ENCODE assay signal across 8 cellular contexts in the genomic region with DNA sequence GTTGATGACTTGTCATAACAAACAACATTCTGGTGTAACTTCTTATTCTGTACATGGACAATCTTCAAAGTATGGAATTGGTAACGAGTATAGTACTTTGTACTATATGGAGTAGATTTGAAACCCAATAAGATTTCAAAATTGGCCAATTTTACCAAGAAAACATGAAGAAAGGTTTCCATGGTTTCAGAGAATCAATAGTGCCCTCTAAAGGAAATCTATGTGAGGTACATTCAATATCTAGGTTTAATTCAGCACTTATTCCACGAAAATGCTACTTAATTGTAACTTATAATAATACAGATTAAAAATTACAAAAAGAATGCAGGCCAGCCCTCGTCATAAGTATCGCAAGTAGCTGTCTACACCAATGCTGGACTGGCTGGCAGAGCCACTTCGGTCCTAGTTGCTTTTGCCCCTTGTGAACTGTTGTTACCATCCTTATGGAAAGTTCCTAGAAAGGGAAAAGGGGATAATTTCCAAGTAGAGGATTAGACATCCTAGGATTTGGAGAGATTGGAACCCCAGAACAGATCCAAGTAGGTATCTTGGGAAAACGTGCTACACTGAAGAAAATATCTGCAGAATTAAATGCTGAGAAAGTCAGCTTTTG.
DNase-seq lines count a peak whose midpoint lies in the region; ATAC-seq and TF ChIP-seq lines count a peak whose summit lies in the region.

No MANE protein-coding gene starts in this region.

- H3K36me3 ChIP-seq in SK-N-SH (replicated peaks in 1 of 2; ENCODE audit: control insufficient read depth in 1 of 2, insufficient read depth in 2 of 2, low read length in 1 of 2) = no peaks in the 10 kb centered on the region
- H3K36me3 ChIP-seq in upper lobe of right lung = no peaks in the 10 kb centered on the region

- no peaks in the 10 kb centered on the region for H3K79me2 ChIP-seq in SK-N-SH (ENCODE audit: insufficient read depth)

- no peak overlapping the region for H3K27ac Mint-ChIP-seq in natural killer cell treated with Interleukin-12 subunit alpha and Interleukin-12 subunit beta and Interleukin-15 and Interleukin-18, amount 100 ng/mL, for 72 hours

- ATAC-seq in HG02678 (IDR thresholded peaks at IDR 0.05; ENCODE audit: unreplicated experiment) (peak; percentile 51), upper lobe of right lung (peak; percentile 42), GM19455 (IDR thresholded peaks at IDR 0.05; ENCODE audit: unreplicated experiment) (no peak)
- ATAC-seq in natural killer cell treated with Interleukin-12 subunit alpha and Interleukin-12 subunit beta and Interleukin-15 and Interleukin-18, amount 100 ng/mL, for 72 hours = no peak

- no peak overlapping the region for H3K9ac ChIP-seq in SK-N-SH

- H3K9me3 Mint-ChIP-seq in natural killer cell treated with Interleukin-12 subunit alpha and Interleukin-12 subunit beta and Interleukin-15 and Interleukin-18, amount 100 ng/mL, for 72 hours = no peaks in the 10 kb centered on the region

- H2AFZ ChIP-seq in SK-N-SH (ENCODE audit: low read depth) = no peak overlapping the region

- no peaks in the 10 kb centered on the region for H4K20me1 ChIP-seq in SK-N-SH (ENCODE audit: insufficient read depth)

- H3K4me1 ChIP-seq in SK-N-SH (ENCODE audit: control insufficient read depth in 1 of 2, insufficient read depth in 2 of 2, low read depth in 1 of 2, low read length in 1 of 2) (peaks cover 0 to 14% of the 10 kb centered on the region in 2 experiments), upper lobe of right lung (no peaks in the 10 kb centered on the region)

- no peaks in the 10 kb centered on the region for H3K9me3 ChIP-seq in SK-N-SH
- H3K9me3 ChIP-seq in upper lobe of right lung = no peaks in the 10 kb centered on the region

- intact Hi-C loops in upper lobe of right lung (cut with DNase I) = no loop called here

- TF ChIP-seq EP300 in SK-N-SH (IDR thresholded peaks at IDR 0.05; ENCODE audit: borderline replicate concordance in 1 of 2, low read depth in 1 of 2, low read length in 1 of 2) = no peak

- TF ChIP-seq CTCF in SK-N-SH (IDR thresholded peaks at IDR 0.05) = peak; percentile 64
- peak; percentile 60 for TF ChIP-seq CTCF in upper lobe of right lung (IDR thresholded peaks at IDR 0.05)

- H3K4me1 Mint-ChIP-seq in natural killer cell treated with Interleukin-12 subunit alpha and Interleukin-12 subunit beta and Interleukin-15 and Interleukin-18, amount 100 ng/mL, for 72 hours (ENCODE audit: low read depth in 2 of 2) = no peaks in the 10 kb centered on the region

- 2% methylated on average over 6 of the region's 6 CpGs for WGBS in SK-N-SH (ENCODE audit: low lambda C conversion rate)

- TF ChIP-seq RAD21 in SK-N-SH (IDR thresholded peaks at IDR 0.05; ENCODE audit: low read length) = peak; percentile 86

- POLR2A ChIA-PET in SK-N-SH (lab: Yijun Ruan, JAX) = no interaction called here

- H3K27me3 Mint-ChIP-seq in natural killer cell treated with Interleukin-12 subunit alpha and Interleukin-12 subunit beta and Interleukin-15 and Interleukin-18, amount 100 ng/mL, for 72 hours = peaks cover 0 to 5% of the 10 kb centered on the region in 2 donors

- H3K27ac ChIP-seq in SK-N-SH (ENCODE audit: low read depth in 2 of 2, low read length in 1 of 2) (peak overlapping the region in 1 of 2 experiments; percentile 62; a peak in 2 of 4 replicates), upper lobe of right lung (no peak overlapping the region)

- H3K27me3 ChIP-seq in SK-N-SH (ENCODE audit: insufficient read depth) (no peaks in the 10 kb centered on the region), upper lobe of right lung (no peaks in the 10 kb centered on the region)

- H3K9me2 ChIP-seq in SK-N-SH = no peaks in the 10 kb centered on the region

- H3K4me2 ChIP-seq in SK-N-SH = no peak overlapping the region

- H3K4me3 ChIP-seq in SK-N-SH (ENCODE audit: low read depth in 2 of 2, low read length in 1 of 2) = no peak overlapping the region; a peak in 1 of 4 replicates
- H3K4me3 ChIP-seq in upper lobe of right lung = no peak overlapping the region

- DNase-seq in DMS53 treated with DMSO at 0.1 percent for 48 hours (lab: John Stamatoyannopoulos, UW; ENCODE audit: unreplicated experiment) = peak; percentile 24
- peak; percentile 36 for DNase-seq in SK-N-SH
- peak; percentile 37 for DNase-seq in glomerular endothelial cell (ENCODE audit: extremely low read depth, low read depth, low spot score)
- no peak for DNase-seq in upper lobe of right lung
- no peak for DNase-seq in natural killer cell treated with Interleukin-12 subunit alpha and Interleukin-12 subunit beta and Interleukin-15 and Interleukin-18, amount 100 ng/mL, for 72 hours (ENCODE audit: low spot score)
- no peak for DNase-seq in middle frontal gyrus (ENCODE audit: extremely low spot score, low spot score)

- no peaks in the 10 kb centered on the region for H3F3A ChIP-seq in SK-N-SH (replicated peaks; ENCODE audit: insufficient read depth)

- CTCF ChIA-PET in SK-N-SH (lab: Yijun Ruan, JAX) = interaction anchor here (0.7 to 3.2 kb wide), 28 partner anchors 9 to 407 kb away, joined by 3 to 10 read pairs (median 4); no protein-coding TSS in a partner anchor

- H3K36me3 Mint-ChIP-seq in natural killer cell treated with Interleukin-12 subunit alpha and Interleukin-12 subunit beta and Interleukin-15 and Interleukin-18, amount 100 ng/mL, for 72 hours = no peaks in the 10 kb centered on the region

- H3K4me3 Mint-ChIP-seq in natural killer cell treated with Interleukin-12 subunit alpha and Interleukin-12 subunit beta and Interleukin-15 and Interleukin-18, amount 100 ng/mL, for 72 hours = no peak overlapping the region

TF ChIP-seq in SK-N-SH, 30 proteins besides CTCF, POLR2A, EP300 and RAD21:
- TF ChIP-seq TEAD4 (IDR thresholded peaks at IDR 0.05; ENCODE audit: borderline replicate concordance, insufficient read depth) (no peak), SMC3 (IDR thresholded peaks at IDR 0.05; ENCODE audit: low read depth, low read length) (peak; percentile 47)

Comparison
In these comparisons a context has a peak if more than half of its experiments do, and no peak if none do; other contexts are left out.
1. DNase-seq: peak in DMS53 treated with DMSO at 0.1 percent for 48 hours (single experiment), SK-N-SH (single experiment) and glomerular endothelial cell (single experiment); none in upper lobe of right lung (single experiment), natural killer cell treated with Interleukin-12 subunit alpha and Interleukin-12 subunit beta and Interleukin-15 and Interleukin-18, amount 100 ng/mL, for 72 hours (single experiment) and middle frontal gyrus (single experiment).
2. ATAC-seq: peak in HG02678 (single experiment) and upper lobe of right lung (single experiment); none in natural killer cell treated with Interleukin-12 subunit alpha and Interleukin-12 subunit beta and Interleukin-15 and Interleukin-18, amount 100 ng/mL, for 72 hours (0 of 2) and GM19455 (single experiment).